Comparison of ENCODE assay signal across 31 cellular contexts in the genomic region with DNA sequence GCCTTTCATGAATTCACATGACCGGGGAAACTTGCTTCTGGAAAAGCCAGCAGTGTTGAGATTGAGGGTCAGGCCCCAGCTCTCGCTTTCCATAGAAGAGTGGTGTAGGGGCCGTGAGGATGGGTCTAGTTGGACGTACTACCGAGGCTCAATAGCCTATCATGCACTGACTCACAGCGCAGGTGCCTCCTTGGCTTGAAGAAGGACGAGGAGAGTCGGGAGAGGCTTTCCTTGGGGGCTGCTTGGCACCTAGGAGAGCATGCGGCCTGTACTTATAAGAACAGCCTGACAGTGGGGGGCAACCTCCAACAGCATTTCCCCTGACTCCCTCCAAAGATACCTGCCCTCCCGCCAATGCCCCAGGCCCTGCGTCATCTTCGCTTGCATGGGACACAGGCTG. TPM values are rescaled to one million over a fixed set of nuclear protein-coding genes. Genes with fewer than 3 reads are reported as not detected.
"Had no signal": no experiment of that assay in that cellular context is flagged by ENCODE, and none has a peak within 500 bp of the region (broad histone marks: within the 10 kb centered on the region; RNA-seq: fewer than 3 reads in every experiment).

No MANE protein-coding gene starts in this region.

- H3K36me3 ChIP-seq: ascending aorta, breast epithelium, cardiac muscle cell, colonic mucosa, gastroesophageal sphincter had no signal

- H3K4me3 Mint-ChIP-seq: activated B cell treated with CpG ODN at 0.5 μM for 24 hours; activated CD8-positive, alpha-beta T cell treated with anti-CD3 and anti-CD28 coated beads for 36 hours; activated naive CD4-positive, alpha-beta T cell treated with anti-CD3 and anti-CD28 coated beads, Interleukin-2, amount 10 ng/mL, durations not matched to agents 7 days and 5 days; activated naive CD8-positive, alpha-beta T cell treated with anti-CD3 and anti-CD28 coated beads, Interleukin-2, amount 10 ng/mL, durations not matched to agents 7 days and 5 days; activated T-helper 1 cell treated with anti-CD3 and anti-CD28 coated beads, Interleukin-12 subunit alpha, Interleukin-12 subunit beta, Interleukin-2, Interleukin-4 antibody, amounts not matched to agents 30 ng/mL and 10 ng/mL and 1 ng/mL, durations not matched to agents 14 hours and 24 hours and 36 hours; brain; T-helper 17 cell; T-helper 2 cell treated with Interferon-gamma antibody and Interleukin-4, amounts not matched to agents 5 μg/mL and 100 μg/mL, for 36 hours had no signal

- DNase-seq: activated B cell treated with CpG ODN at 0.5 μM for 24 hours; activated CD4-positive, alpha-beta T cell treated with anti-CD3 and anti-CD28 coated beads for 48 hours; activated CD4-positive, alpha-beta T cell treated with anti-CD3 and anti-CD28 coated beads, Interleukin-2, amount 50 U/mL, for 1 hour; activated CD4-positive, alpha-beta T cell treated with anti-CD3 and anti-CD28 coated beads, Interleukin-2, amount 50 U/mL, for 48 hours; activated CD8-positive, alpha-beta memory T cell treated with anti-CD3 and anti-CD28 coated beads for 24 hours; activated CD8-positive, alpha-beta T cell treated with anti-CD3 and anti-CD28 coated beads for 36 hours; activated gamma-delta T cell; activated naive CD4-positive, alpha-beta T cell; activated naive CD4-positive, alpha-beta T cell treated with anti-CD3 and anti-CD28 coated beads, Interleukin-2, amount 10 ng/mL, durations not matched to agents 7 days and 5 days; activated naive CD8-positive, alpha-beta T cell treated with anti-CD3 and anti-CD28 coated beads, Interleukin-2, amount 10 ng/mL, durations not matched to agents 7 days and 5 days; activated T-cell treated with anti-CD3 and anti-CD28 coated beads, Interleukin-2, amount 50 U/mL, for 48 hours; central memory CD4-positive, alpha-beta T cell; cerebellar nuclear complex; effector CD8-positive, alpha-beta T cell; foreskin fibroblast; T-helper 1 cell; T-helper 17 cell; T1000 had no signal

- H3K27me3 ChIP-seq: ascending aorta, cardiac muscle cell, colonic mucosa, gastroesophageal sphincter had no signal

- H3K9me3 ChIP-seq: ascending aorta, breast epithelium, colonic mucosa, gastroesophageal sphincter had no signal

- ATAC-seq: activated CD4-positive, CD25-positive, alpha-beta regulatory T cell treated with anti-CD3 and anti-CD28 coated beads, Interleukin-2, amount 50 U/mL, for 24 hours; activated CD8-positive, alpha-beta T cell treated with anti-CD3 and anti-CD28 coated beads for 36 hours; activated naive CD4-positive, alpha-beta T cell treated with anti-CD3 and anti-CD28 coated beads, Interleukin-2, amount 50 U/mL, for 72 hours; esophagus mucosa; gastroesophageal sphincter; T-helper 17 cell had no signal

- H3K4me3 ChIP-seq: ascending aorta, breast epithelium, cardiac muscle cell, colonic mucosa, gastroesophageal sphincter had no signal

- H3K27ac ChIP-seq: ascending aorta, breast epithelium, cardiac muscle cell, colonic mucosa, gastroesophageal sphincter, WERI-Rb-1 had no signal

- H3K27ac Mint-ChIP-seq: activated B cell treated with CpG ODN at 0.5 μM for 24 hours; activated CD8-positive, alpha-beta T cell treated with anti-CD3 and anti-CD28 coated beads for 36 hours; activated naive CD4-positive, alpha-beta T cell treated with anti-CD3 and anti-CD28 coated beads, Interleukin-2, amount 10 ng/mL, durations not matched to agents 7 days and 5 days; activated naive CD4-positive, alpha-beta T cell treated with anti-CD3 and anti-CD28 coated beads, Interleukin-2, amount 50 U/mL, for 72 hours; activated naive CD8-positive, alpha-beta T cell treated with anti-CD3 and anti-CD28 coated beads, Interleukin-2, amount 10 ng/mL, durations not matched to agents 7 days and 5 days; activated T-helper 1 cell treated with anti-CD3 and anti-CD28 coated beads, Interleukin-12 subunit alpha, Interleukin-12 subunit beta, Interleukin-2, Interleukin-4 antibody, amounts not matched to agents 30 ng/mL and 10 ng/mL and 1 ng/mL, durations not matched to agents 14 hours and 24 hours and 36 hours; activated T-helper 2 cell treated with anti-CD3 and anti-CD28 coated beads, Interferon-gamma antibody, Interleukin-2, Interleukin-4, amounts not matched to agents 10 μg/mL and 5 μg/mL and 100 μg/mL, durations not matched to agents 14 hours and 24 hours and 36 hours; brain; T-helper 17 cell; T-helper 2 cell treated with Interferon-gamma antibody and Interleukin-4, amounts not matched to agents 5 μg/mL and 100 μg/mL, for 36 hours had no signal

- H3K4me1 ChIP-seq: ascending aorta, breast epithelium, gastroesophageal sphincter had no signal

- H3K9me3 Mint-ChIP-seq: activated CD8-positive, alpha-beta T cell treated with anti-CD3 and anti-CD28 coated beads for 36 hours; activated naive CD4-positive, alpha-beta T cell treated with anti-CD3 and anti-CD28 coated beads, Interleukin-2, amount 10 ng/mL, durations not matched to agents 7 days and 5 days; activated T-helper 1 cell treated with anti-CD3 and anti-CD28 coated beads, Interleukin-12 subunit alpha, Interleukin-12 subunit beta, Interleukin-2, Interleukin-4 antibody, amounts not matched to agents 30 ng/mL and 10 ng/mL and 1 ng/mL, durations not matched to agents 14 hours and 24 hours and 36 hours; activated T-helper 2 cell treated with anti-CD3 and anti-CD28 coated beads, Interferon-gamma antibody, Interleukin-2, Interleukin-4, amounts not matched to agents 10 μg/mL and 5 μg/mL and 100 μg/mL, durations not matched to agents 14 hours and 24 hours and 36 hours had no signal

- H3K27me3 Mint-ChIP-seq: activated naive CD4-positive, alpha-beta T cell treated with anti-CD3 and anti-CD28 coated beads, Interleukin-2, amount 10 ng/mL, durations not matched to agents 7 days and 5 days; brain had no signal

- H3K4me1 Mint-ChIP-seq: activated B cell treated with CpG ODN at 0.5 μM for 24 hours; activated naive CD4-positive, alpha-beta T cell treated with anti-CD3 and anti-CD28 coated beads, Interleukin-2, amount 10 ng/mL, durations not matched to agents 7 days and 5 days; activated naive CD8-positive, alpha-beta T cell treated with anti-CD3 and anti-CD28 coated beads, Interleukin-2, amount 10 ng/mL, durations not matched to agents 7 days and 5 days; T-helper 17 cell had no signal

- H3K36me3 Mint-ChIP-seq: activated naive CD4-positive, alpha-beta T cell treated with anti-CD3 and anti-CD28 coated beads, Interleukin-2, amount 10 ng/mL, durations not matched to agents 7 days and 5 days; activated naive CD4-positive, alpha-beta T cell treated with anti-CD3 and anti-CD28 coated beads, Interleukin-2, amount 50 U/mL, for 72 hours; activated naive CD8-positive, alpha-beta T cell treated with anti-CD3 and anti-CD28 coated beads, Interleukin-2, amount 10 ng/mL, durations not matched to agents 7 days and 5 days had no signal

RNA-seq across cellular contexts. Expression of a gene that starts 37.6 kb away (rescaled TPM):
- total RNA-seq: activated B cell treated with CpG ODN at 0.5 μM for 24 hours; activated naive CD8-positive, alpha-beta T cell treated with anti-CD3 and anti-CD28 coated beads, Interleukin-2, amount 10 ng/mL, durations not matched to agents 7 days and 5 days had no signal
